27 cellular contexts compared by ENCODE assay signal in genomic region chr1:56466541-56466940, GRCh38.
"Had no signal": no experiment of that assay in that cellular context is flagged by ENCODE, and none has a peak within 500 bp of the region (broad histone marks: within the 10 kb centered on the region; RNA-seq: fewer than 3 reads in every experiment).

No MANE protein-coding gene starts in this region.

- H3K4me3 ChIP-seq: adrenal gland, MG63, PC-9, SJSA1 had no signal

- H3K4me1 ChIP-seq: SJSA1 had no signal

- ATAC-seq: activated CD8-positive, alpha-beta T cell treated with anti-CD3 and anti-CD28 coated beads, Interleukin-2, amount 10 ng/mL, durations not matched to agents 7 days and 5 days; SK-N-SH treated with all-trans-retinoic acid at 6 μM for 48 hours; T-helper 17 cell; WTC11 had no signal

- H3K9me3 ChIP-seq: adrenal gland, MG63, SJSA1 had no signal

- DNase-seq: activated CD4-positive, alpha-beta T cell treated with anti-CD3 and anti-CD28 coated beads for 48 hours; activated CD4-positive, alpha-beta T cell treated with anti-CD3 and anti-CD28 coated beads, Interleukin-2, amount 50 U/mL, for 4 hours; activated CD4-positive, CD25-positive, alpha-beta regulatory T cell treated with anti-CD3 and anti-CD28 coated beads, Interleukin-2, amount 50 U/mL, for 72 hours; activated CD8-positive, alpha-beta memory T cell treated with anti-CD3 and anti-CD28 coated beads, Interleukin-2, amount 50 U/mL, for 48 hours; activated CD8-positive, alpha-beta T cell treated with anti-CD3 and anti-CD28 coated beads, Interleukin-2, amount 10 ng/mL, durations not matched to agents 7 days and 5 days; activated naive CD4-positive, alpha-beta T cell treated with anti-CD3 and anti-CD28 coated beads, Interleukin-2, amount 50 U/mL, for 16 hours; activated naive CD8-positive, alpha-beta T cell treated with anti-CD3 and anti-CD28 coated beads, Interleukin-2, amount 10 ng/mL, durations not matched to agents 7 days and 5 days; activated T-cell treated with anti-CD3 and anti-CD28 coated beads, Interleukin-2, amount 50 U/mL, for 1 hour; adrenal gland; anterior cingulate cortex; cerebellar nuclear complex; MG63; NCI-H1105 treated with DMSO at 0.1 percent for 48 hours; NCI-H146; NCI-H187 treated with DMSO at 0.1 percent for 48 hours; NCI-H2081 treated with DMSO at 0.1 percent for 48 hours; NCI-H226; NCI-H526; NCI-H774; PC-9; SHP77; T-helper 17 cell; T-helper 9 cell had no signal

- H3K36me3 ChIP-seq: adrenal gland, MG63, SJSA1 had no signal

- H3K27me3 ChIP-seq: adrenal gland, MG63, SJSA1 had no signal

- H3K27ac ChIP-seq: KMS-11, PC-9, SJSA1 had no signal
